In the genomic region with DNA sequence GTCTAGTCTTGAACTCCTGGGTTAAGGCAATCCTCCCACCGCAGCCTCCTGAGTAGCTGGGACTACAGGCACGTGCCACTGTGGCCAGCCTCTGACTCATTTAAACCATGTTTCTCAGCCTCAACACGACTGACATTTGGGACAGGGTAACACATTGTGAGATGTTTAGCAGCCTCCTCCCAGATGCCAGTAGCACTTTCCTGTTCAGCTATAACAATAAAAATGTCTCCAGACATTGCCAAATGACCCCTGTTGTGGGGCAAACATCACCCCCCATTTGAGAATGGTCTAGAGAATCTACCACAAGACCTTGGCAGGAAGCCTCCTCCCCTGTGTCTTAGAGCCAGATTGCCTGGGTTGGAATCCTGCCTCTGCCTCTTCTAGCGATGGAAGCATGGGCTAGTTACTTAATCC, we compare ENCODE assay signal across 8 cellular contexts. TPM values are rescaled to one million over a fixed set of nuclear protein-coding genes. Genes with fewer than 3 reads are reported as not detected.
A peak's percentile ranks its signal among the peaks of the same experiment; 100 is the strongest.
DNase-seq lines count a peak whose midpoint lies in the region; ATAC-seq and TF ChIP-seq lines count a peak whose summit lies in the region.

No MANE protein-coding gene starts in this region.

- CTCF ChIA-PET in activated B cell treated with CpG ODN at 0.5 μM for 24 hours (lab: Charles Lee) = interaction anchor here (0.9 kb wide), 1 partner anchor 36 kb away, joined by 3 read pairs; no protein-coding TSS in a partner anchor

- H3K36me3 Mint-ChIP-seq in activated B cell treated with CpG ODN at 0.5 μM for 24 hours (ENCODE audit: low read depth) (no peaks in the 10 kb centered on the region), CD14-positive monocyte (no peaks in the 10 kb centered on the region)

- in situ Hi-C loops in HAP-1 (cut with MboI; ENCODE audit: low sequenced_read_pairs) = no loop called here

- peak; percentile 40 for ATAC-seq in activated B cell treated with CpG ODN at 0.5 μM for 24 hours (ENCODE audit: low read depth)

- POLR2A ChIA-PET in activated B cell treated with CpG ODN at 0.5 μM for 24 hours (lab: Charles Lee) = no interaction called here

- H3K27me3 Mint-ChIP-seq in activated B cell treated with CpG ODN at 0.5 μM for 24 hours (peaks cover 2% of the 10 kb centered on the region), CD14-positive monocyte (ENCODE audit: low read depth in 3 of 3) (peaks cover 0 to 21% (median 15%) of the 10 kb centered on the region in 3 donors)

- intact Hi-C loops in activated B cell treated with CpG ODN at 0.5 μM for 24 hours (cut with micrococcal nuclease) (loop anchor here (5.0 kb wide), 1 partner anchor 47 kb away; a partner anchor contains a TSS), CD14-positive monocyte (cut with micrococcal nuclease) (no loop called here)

- peak overlapping the region; percentile 7 for H3K27ac Mint-ChIP-seq in activated B cell treated with CpG ODN at 0.5 μM for 24 hours
- H3K27ac Mint-ChIP-seq in CD14-positive monocyte = no peak overlapping the region

- H3K4me3 ChIP-seq in AG09309 (ENCODE audit: control insufficient read depth, low read depth, low read length) (no peak overlapping the region), HAP-1 (no peak overlapping the region)

- H3K27me3 ChIP-seq in HAP-1 (ENCODE audit: low read depth) = no peaks in the 10 kb centered on the region

- no peaks in the 10 kb centered on the region for H3K4me1 ChIP-seq in HAP-1

- no peaks in the 10 kb centered on the region for H3K9me3 ChIP-seq in HAP-1

- DNase-seq in AG09309 (ENCODE audit: low read depth) = peak; percentile 81
- DNase-seq in GOT3 (lab: John Stamatoyannopoulos, UW) = peak; percentile 31
- no peak for DNase-seq in activated B cell treated with CpG ODN at 0.5 μM for 24 hours
- DNase-seq in glomerular visceral epithelial cell (ENCODE audit: extremely low spot score) = peak; percentile 77
- DNase-seq in stimulated activated naive CD4-positive, alpha-beta T cell treated with Interleukin-2 at 50 U/mL for 16 hours (lab: John Stamatoyannopoulos, UW) = no peak
- no peak for DNase-seq in AML-193 (lab: John Stamatoyannopoulos, UW)
- DNase-seq in HAP-1 (ENCODE audit: low spot score in 2 of 2) = no peak
- no peak for DNase-seq in CD14-positive monocyte (ENCODE audit: low spot score)

- H3K36me3 ChIP-seq in HAP-1 (replicated peaks) = no peaks in the 10 kb centered on the region

- no peaks in the 10 kb centered on the region for H3K9me3 Mint-ChIP-seq in activated B cell treated with CpG ODN at 0.5 μM for 24 hours
- H3K9me3 Mint-ChIP-seq in CD14-positive monocyte = peaks cover 0 to 1% (median 0%) of the 10 kb centered on the region in 7 donors

- peaks cover 33% of the 10 kb centered on the region for H3K4me1 Mint-ChIP-seq in activated B cell treated with CpG ODN at 0.5 μM for 24 hours
- H3K4me1 Mint-ChIP-seq in CD14-positive monocyte = peaks cover 3% of the 10 kb centered on the region

- TF ChIP-seq CTCF in AG09309 (IDR thresholded peaks at IDR 0.05; ENCODE audit: control insufficient read depth, insufficient read depth, low read depth, low read length, missing control alignments) (no peak), activated B cell treated with CpG ODN at 0.5 μM for 24 hours (IDR thresholded peaks at IDR 0.05) (no peak), CD14-positive monocyte (IDR thresholded peaks at IDR 0.05) (no peak)

- no peak overlapping the region for H3K4me3 Mint-ChIP-seq in activated B cell treated with CpG ODN at 0.5 μM for 24 hours
- H3K4me3 Mint-ChIP-seq in CD14-positive monocyte = no peak overlapping the region

RNA-seq across cellular contexts. Expression of a gene that starts 8.4 kb away (rescaled TPM):
- not detected in 2 replicates for total RNA-seq in activated B cell treated with CpG ODN at 0.5 μM for 24 hours
- polyA plus RNA-seq in CD14-positive monocyte = under 1 TPM in 1 of 2 donors, not detected in 1; 0.92 TPM

RNA-seq across cellular contexts. Expression of a gene that starts 45.8 kb away (rescaled TPM):
- total RNA-seq in activated B cell treated with CpG ODN at 0.5 μM for 24 hours = 0.22 and 0.42 TPM in 2 replicates
- not detected for polyA plus RNA-seq in CD14-positive monocyte

Comparison
In these comparisons a context has a peak if more than half of its experiments do, and no peak if none do; other contexts are left out.
1. DNase-seq: peak in AG09309 (single experiment), GOT3 (single experiment) and glomerular visceral epithelial cell (single experiment); none in activated B cell treated with CpG ODN at 0.5 μM for 24 hours (single experiment), stimulated activated naive CD4-positive, alpha-beta T cell treated with Interleukin-2 at 50 U/mL for 16 hours (single experiment), AML-193 (0 of 2), HAP-1 (0 of 2) and CD14-positive monocyte (single experiment).